In genomic region chr11:113305440-113306336, GRCh38 we compare ENCODE assay signal across 8 cellular contexts. TPM values are rescaled to one million over a fixed set of nuclear protein-coding genes. Genes with fewer than 3 reads are reported as not detected.
DNase-seq lines count a peak whose midpoint lies in the region; ATAC-seq lines count a peak whose summit lies in the region.

No MANE protein-coding gene starts in this region.

- H3K27ac Mint-ChIP-seq in activated CD4-positive, alpha-beta T cell treated with anti-CD3 and anti-CD28 coated beads, Interleukin-2, amount 10 ng/mL, durations not matched to agents 7 days and 5 days, result no peak overlapping the region

- no peak overlapping the region for H3K4me3 Mint-ChIP-seq in activated CD4-positive, alpha-beta T cell treated with anti-CD3 and anti-CD28 coated beads, Interleukin-2, amount 10 ng/mL, durations not matched to agents 7 days and 5 days

- DNase-seq in NCI-H1417 (lab: John Stamatoyannopoulos, UW) (peak; percentile 69 to 91 (median 76)), NCI-H1417 treated with DMSO at 0.1 percent for 48 hours (lab: John Stamatoyannopoulos, UW) (no peak), NCI-H226 (peak; percentile 28), dedifferentiated amniotic fluid mesenchymal stem cell (ENCODE audit: extremely low spot score) (peak; percentile 47), lung microvascular endothelial cell (ENCODE audit: low read depth in 2 of 2) (peak; percentile 69 to 80)
- peak; percentile 79 for DNase-seq in activated CD4-positive, alpha-beta T cell treated with anti-CD3 and anti-CD28 coated beads, Interleukin-2, amount 10 ng/mL, durations not matched to agents 7 days and 5 days
- DNase-seq in stimulated activated CD8-positive, alpha-beta memory T cell treated with anti-CD3 and anti-CD28 coated beads, Interleukin-15, amount 100 ng/mL, for 1 hour (ENCODE audit: low read depth), result peak; percentile 48

- POLR2A ChIA-PET in activated CD4-positive, alpha-beta T cell treated with anti-CD3 and anti-CD28 coated beads, Interleukin-2, amount 10 ng/mL, durations not matched to agents 7 days and 5 days (lab: Charles Lee), result no interaction called here

- CTCF ChIA-PET in activated CD4-positive, alpha-beta T cell treated with anti-CD3 and anti-CD28 coated beads, Interleukin-2, amount 10 ng/mL, durations not matched to agents 7 days and 5 days (lab: Charles Lee), result interaction anchor here (0.6 to 1.0 kb wide), 4 partner anchors 115 to 478 kb away, joined by 3 to 4 read pairs (median 3); no protein-coding TSS in a partner anchor

- H3K4me1 Mint-ChIP-seq in activated CD4-positive, alpha-beta T cell treated with anti-CD3 and anti-CD28 coated beads, Interleukin-2, amount 10 ng/mL, durations not matched to agents 7 days and 5 days, result no peaks in the 10 kb centered on the region

- H3K27me3 Mint-ChIP-seq in activated CD4-positive, alpha-beta T cell treated with anti-CD3 and anti-CD28 coated beads, Interleukin-2, amount 10 ng/mL, durations not matched to agents 7 days and 5 days, result peaks cover 3% of the 10 kb centered on the region

- H3K36me3 Mint-ChIP-seq in activated CD4-positive, alpha-beta T cell treated with anti-CD3 and anti-CD28 coated beads, Interleukin-2, amount 10 ng/mL, durations not matched to agents 7 days and 5 days (ENCODE audit: low read depth), result no peaks in the 10 kb centered on the region

- H3K9me3 Mint-ChIP-seq in activated CD4-positive, alpha-beta T cell treated with anti-CD3 and anti-CD28 coated beads, Interleukin-2, amount 10 ng/mL, durations not matched to agents 7 days and 5 days, result no peaks in the 10 kb centered on the region

- peak; percentile 70 for ATAC-seq in HG02852 (IDR thresholded peaks at IDR 0.05; ENCODE audit: unreplicated experiment)

RNA-seq across cellular contexts. Expression of gene TTC12, which starts 8.7 kb away (rescaled TPM):
- total RNA-seq in activated CD4-positive, alpha-beta T cell treated with anti-CD3 and anti-CD28 coated beads, Interleukin-2, amount 10 ng/mL, durations not matched to agents 7 days and 5 days, result 10 to 100 TPM; 17.1 to 21.8 TPM
- total RNA-seq in lung microvascular endothelial cell, result 1.6 and 2.6 TPM in 2 replicates
